ENCODE assay signal across 1 cellular context in genomic region chr1:51421961-51422360, GRCh38.
A peak's percentile ranks its signal among the peaks of the same experiment; 100 is the strongest.
TF ChIP-seq lines count a peak whose summit lies in the region.

No MANE protein-coding gene starts in this region.

TF ChIP-seq in K562, 482 proteins besides CTCF, POLR2A, EP300 and RAD21 (continued from another document):
- no peak for TF ChIP-seq AFF4 (CRISPR knock-in tag; IDR thresholded peaks at IDR 0.05)
- peak in 1 of 2 experiments; percentile 46; a peak in 1 of 4 replicates for TF ChIP-seq ARNT (IDR thresholded peaks at IDR 0.05)
- TF ChIP-seq POLR3A (IDR thresholded peaks at IDR 0.05; ENCODE audit: borderline replicate concordance, extremely low read depth, insufficient read depth, insufficient read length) = no peak
- TF ChIP-seq FOXK2 (conservative IDR thresholded peaks at IDR 0.05 in 1 of 2, IDR thresholded peaks at IDR 0.05 in 1 of 2; ENCODE audit: low read depth in 2 of 2) = 0 out of 4 replicates have a peak, but pooled peaks of 1 of the 2 experiments have one; percentile 2
- peak; percentile 70; the same call in 1 of the 2 replicates for TF ChIP-seq IRF9 (tag; IDR thresholded peaks at IDR 0.05)
- no peak for TF ChIP-seq PYGO2 (tag; IDR thresholded peaks at IDR 0.05)
- no peak for TF ChIP-seq ZNF75A (CRISPR knock-in tag; IDR thresholded peaks at IDR 0.05)
- TF ChIP-seq TBL1XR1 (IDR thresholded peaks at IDR 0.05; ENCODE audit: low read length in 2 of 2) = peak in 1 of 2 experiments; percentile 55; a peak in 1 of 4 replicates
- TF ChIP-seq ZNF318 (IDR thresholded peaks at IDR 0.05; ENCODE audit: borderline replicate concordance in 1 of 2, low read depth in 1 of 2) = no peak
TF ChIP-seq in K562: peak in this region for 31.
